In genomic region chr7:1262441-1262840, GRCh38 we compare ENCODE assay signal across 1 cellular context.
TF ChIP-seq lines count a peak whose summit lies in the region.

No MANE protein-coding gene starts in this region.

TF ChIP-seq in HepG2, 621 proteins besides CTCF, POLR2A, EP300 and RAD21 (continued from another document):
- TF ChIP-seq MYNN (CRISPR knock-in tag; IDR thresholded peaks at IDR 0.05; ENCODE audit: low read depth) (no peak), ZNF761 (CRISPR knock-in tag; conservative IDR thresholded peaks at IDR 0.05) (no peak), ZFP1 (CRISPR knock-in tag; IDR thresholded peaks at IDR 0.05) (no peak), ZNF83 (CRISPR knock-in tag; IDR thresholded peaks at IDR 0.05; ENCODE audit: borderline replicate concordance) (no peak), ZNF230 (CRISPR knock-in tag; IDR thresholded peaks at IDR 0.05) (no peak), HNRNPK (IDR thresholded peaks at IDR 0.05; ENCODE audit: low read depth, low read length, poor library complexity, severe bottlenecking) (no peak), ZNF891 (CRISPR knock-in tag; IDR thresholded peaks at IDR 0.05) (no peak), KDM1A (CRISPR knock-in tag; IDR thresholded peaks at IDR 0.05) (no peak), ZNF546 (CRISPR knock-in tag; conservative IDR thresholded peaks at IDR 0.05) (no peak), ZNF225 (CRISPR knock-in tag; IDR thresholded peaks at IDR 0.05) (no peak), ZNF253 (CRISPR knock-in tag; IDR thresholded peaks at IDR 0.05; ENCODE audit: borderline replicate concordance) (no peak), SMAD9 (CRISPR knock-in tag; IDR thresholded peaks at IDR 0.05) (no peak), SOX13 (IDR thresholded peaks at IDR 0.05) (no peak), SOX13 (CRISPR knock-in tag; conservative IDR thresholded peaks at IDR 0.05 in 1 of 2, IDR thresholded peaks at IDR 0.05 in 1 of 2) (no peak)
